Comparison of ENCODE assay signal across 16 cellular contexts in the genomic region with DNA sequence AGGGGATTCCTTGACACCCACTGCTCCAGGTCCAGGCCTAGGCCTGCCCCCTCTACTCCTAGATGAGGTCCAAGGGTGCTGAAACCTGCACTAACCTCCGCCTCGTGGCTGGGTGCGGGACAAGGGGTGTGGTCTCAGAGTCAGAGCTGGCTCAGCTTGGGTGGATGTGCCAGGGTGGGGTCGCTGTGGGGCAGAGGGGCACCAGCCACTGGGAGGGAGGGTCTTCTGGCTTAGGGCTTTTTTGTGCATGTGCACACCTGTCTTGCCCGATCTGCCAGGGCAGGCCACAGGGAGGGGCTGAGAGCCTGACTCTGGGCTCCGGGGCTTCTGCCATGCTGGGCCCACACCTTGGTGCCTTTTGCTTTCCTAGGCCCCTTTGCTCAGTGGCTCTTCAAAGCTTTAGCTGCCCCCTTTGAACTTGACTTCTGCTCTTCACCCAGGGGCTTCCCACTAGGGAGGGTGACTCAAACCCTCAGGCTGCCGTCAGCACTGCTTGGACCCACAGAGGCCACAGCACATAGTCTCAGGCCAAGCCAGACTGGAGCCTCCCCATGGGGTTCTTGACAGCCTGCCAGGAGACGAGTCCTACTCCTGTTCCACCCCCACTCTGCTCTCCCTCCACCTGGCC.
DNase-seq lines count a peak whose midpoint lies in the region; ATAC-seq, FAIRE-seq and TF ChIP-seq lines count a peak whose summit lies in the region.
"Had no signal": no experiment of that assay in that cellular context is flagged by ENCODE, and none has a peak within 500 bp of the region (broad histone marks: within the 10 kb centered on the region; RNA-seq: fewer than 3 reads in every experiment).

No MANE protein-coding gene starts in this region.

- H3K36me3 ChIP-seq in keratinocyte (ENCODE audit: control insufficient read depth in 2 of 2, extremely low read depth in 1 of 2, insufficient read depth in 2 of 2, low read length in 2 of 2) = no peaks in the 10 kb centered on the region
- H3K36me3 ChIP-seq: ovary, tibial nerve had no signal

- no peaks in the 10 kb centered on the region for H3K9me3 ChIP-seq in keratinocyte (ENCODE audit: control insufficient read depth, low read depth, low read length)
- H3K9me3 ChIP-seq: ovary, tibial nerve had no signal

- H3K27me3 Mint-ChIP-seq in activated T-helper 2 cell treated with anti-CD3 and anti-CD28 coated beads, Interferon-gamma antibody, Interleukin-2, Interleukin-4, amounts not matched to agents 10 μg/mL and 5 μg/mL and 100 μg/mL, durations not matched to agents 14 hours and 24 hours and 36 hours (ENCODE audit: low read depth) = no peaks in the 10 kb centered on the region

- no peak overlapping the region for H3K4me3 Mint-ChIP-seq in activated T-helper 2 cell treated with anti-CD3 and anti-CD28 coated beads, Interferon-gamma antibody, Interleukin-2, Interleukin-4, amounts not matched to agents 10 μg/mL and 5 μg/mL and 100 μg/mL, durations not matched to agents 14 hours and 24 hours and 36 hours (ENCODE audit: low read depth)

- no peaks in the 10 kb centered on the region for H3K79me2 ChIP-seq in keratinocyte (ENCODE audit: control insufficient read depth, insufficient read depth, low read length)

- H3K4me2 ChIP-seq in keratinocyte (ENCODE audit: control insufficient read depth, extremely low read depth, insufficient read depth, low read depth, low read length) = peak overlapping the region; percentile 49

- no peak for ATAC-seq in GM19455 (IDR thresholded peaks at IDR 0.05; ENCODE audit: unreplicated experiment)
- ATAC-seq: K562 had no signal

- dilution Hi-C loops in keratinocyte (cut with MboI; ENCODE audit: extremely low pct_ligation_motif_present, low sequenced_read_pairs) = no loop called here

- intact Hi-C loops in activated T-helper 2 cell treated with anti-CD3 and anti-CD28 coated beads, Interferon-gamma antibody, Interleukin-2, Interleukin-4, amounts not matched to agents 10 μg/mL and 5 μg/mL and 100 μg/mL, durations not matched to agents 14 hours and 24 hours and 36 hours (cut with micrococcal nuclease) = no loop called here

- H3K9ac ChIP-seq in keratinocyte (ENCODE audit: control insufficient read depth, extremely low read depth, insufficient read depth, low read length) = peak overlapping the region; percentile 53

- H3K27ac ChIP-seq in C4-2B (peak overlapping the region; percentile 87), keratinocyte (ENCODE audit: control insufficient read depth, insufficient read depth, low read length) (peak overlapping the region; percentile 79)
- H3K27ac ChIP-seq: ovary had no signal

- H3K27me3 ChIP-seq in keratinocyte (ENCODE audit: control insufficient read depth, extremely low read depth, insufficient read depth, low read length) = no peaks in the 10 kb centered on the region
- H3K27me3 ChIP-seq: ovary, tibial nerve had no signal

- H2AFZ ChIP-seq in keratinocyte (ENCODE audit: control insufficient read depth, low read length) = peak overlapping the region; percentile 68

- TF ChIP-seq CTCF in C4-2B (conservative IDR thresholded peaks at IDR 0.05) = no peak
- TF ChIP-seq CTCF in keratinocyte (optimal IDR thresholded peaks at IDR 0.05 in 1 of 3, IDR thresholded peaks at IDR 0.05 in 1 of 3, conservative IDR thresholded peaks at IDR 0.05 in 1 of 3; ENCODE audit: extremely low read depth in 1 of 3, insufficient read depth in 2 of 3, low read length in 3 of 3) = peak in 1 of 3 experiments; percentile 17

- H4K20me1 ChIP-seq in keratinocyte (ENCODE audit: control insufficient read depth, extremely low read depth, insufficient read depth, low read length) = no peaks in the 10 kb centered on the region

- H3K4me1 Mint-ChIP-seq in activated T-helper 2 cell treated with anti-CD3 and anti-CD28 coated beads, Interferon-gamma antibody, Interleukin-2, Interleukin-4, amounts not matched to agents 10 μg/mL and 5 μg/mL and 100 μg/mL, durations not matched to agents 14 hours and 24 hours and 36 hours (ENCODE audit: low read depth) = peaks cover 34% of the 10 kb centered on the region

- no peaks in the 10 kb centered on the region for H3K9me1 ChIP-seq in keratinocyte (ENCODE audit: control insufficient read depth, extremely low read depth, insufficient read depth, low read length)

- H3K9me3 Mint-ChIP-seq in activated T-helper 2 cell treated with anti-CD3 and anti-CD28 coated beads, Interferon-gamma antibody, Interleukin-2, Interleukin-4, amounts not matched to agents 10 μg/mL and 5 μg/mL and 100 μg/mL, durations not matched to agents 14 hours and 24 hours and 36 hours = peaks cover under 1% of the 10 kb centered on the region

- peak; percentile 68 for FAIRE-seq in keratinocyte (lab: Jason Lieb, UNC)
- FAIRE-seq: K562, RCC 7860 had no signal

- DNase-seq in G401 (ENCODE audit: low spot score) = peak; percentile 86
- DNase-seq in activated T-helper 2 cell treated with anti-CD3 and anti-CD28 coated beads, Interferon-gamma antibody, Interleukin-2, Interleukin-4, amounts not matched to agents 10 μg/mL and 5 μg/mL and 100 μg/mL, durations not matched to agents 14 hours and 24 hours and 36 hours (ENCODE audit: low spot score) = no peak
- no peak for DNase-seq in keratinocyte (ENCODE audit: low read depth, low spot score)
- no peak for DNase-seq in MV-4-11 (lab: John Stamatoyannopoulos, UW)
- no peak for DNase-seq in NCI-H774 (lab: John Stamatoyannopoulos, UW)
- no peak for DNase-seq in AML-193 (lab: John Stamatoyannopoulos, UW)
- DNase-seq: activated CD4-positive, CD25-positive, alpha-beta regulatory T cell; DMS53; left colon; NCI-H2171 had no signal

- H3K4me1 ChIP-seq in keratinocyte (ENCODE audit: control insufficient read depth, extremely low read depth, insufficient read depth, low read length) = peaks cover 57% of the 10 kb centered on the region

- in situ Hi-C loops in G401 (cut with HindIII; ENCODE audit: low sequenced_read_pairs) = no loop called here

- peak overlapping the region; percentile 50 for H3K27ac Mint-ChIP-seq in activated T-helper 2 cell treated with anti-CD3 and anti-CD28 coated beads, Interferon-gamma antibody, Interleukin-2, Interleukin-4, amounts not matched to agents 10 μg/mL and 5 μg/mL and 100 μg/mL, durations not matched to agents 14 hours and 24 hours and 36 hours

- H3K36me3 Mint-ChIP-seq in activated T-helper 2 cell treated with anti-CD3 and anti-CD28 coated beads, Interferon-gamma antibody, Interleukin-2, Interleukin-4, amounts not matched to agents 10 μg/mL and 5 μg/mL and 100 μg/mL, durations not matched to agents 14 hours and 24 hours and 36 hours (ENCODE audit: low read depth) = no peaks in the 10 kb centered on the region

- H3K4me3 ChIP-seq in keratinocyte (ENCODE audit: control insufficient read depth in 2 of 3, extremely low read depth in 1 of 3, insufficient read depth in 2 of 3, low read depth in 1 of 3, low read length in 3 of 3) = no peak overlapping the region
- H3K4me3 ChIP-seq: K562, ovary, tibial nerve had no signal
